ENCODE assay signal across 28 cellular contexts in genomic region chr6:35154947-35155346, GRCh38. TPM values are rescaled to one million over a fixed set of nuclear protein-coding genes. Genes with fewer than 3 reads are reported as not detected.
DNase-seq lines count a peak whose midpoint lies in the region; ATAC-seq, FAIRE-seq and TF ChIP-seq lines count a peak whose summit lies in the region.
"Had no signal": no experiment of that assay in that cellular context is flagged by ENCODE, and none has a peak within 500 bp of the region (broad histone marks: within the 10 kb centered on the region; RNA-seq: fewer than 3 reads in every experiment).

No MANE protein-coding gene starts in this region.

- H3K27ac ChIP-seq in HepG2 (ENCODE audit: extremely low read length, insufficient read depth, low read length) (no peak overlapping the region), right lobe of liver (no peak overlapping the region), ascending aorta (peak overlapping the region; percentile 12 to 63), osteoblast (ENCODE audit: low read depth, low read length) (peak overlapping the region; percentile 37), small intestine (ENCODE audit: low read depth in 1 of 2, low read length in 1 of 2) (no peak overlapping the region), WERI-Rb-1 (no peak overlapping the region)
- H3K27ac ChIP-seq: 22Rv1; BLaER1 treated with 17β-estradiol and CSF1 and Interleukin-3, amounts not matched to agents 10 nM and 100 nM had no signal

- H3K79me2 ChIP-seq in HepG2 (ENCODE audit: insufficient read depth, low read length) (no peaks in the 10 kb centered on the region), osteoblast (ENCODE audit: insufficient read depth, low read length) (no peaks in the 10 kb centered on the region)

- WGBS in HepG2 (ENCODE audit: low lambda C conversion rate): 55% methylated on average over 1 of the region's 1 CpG
- WGBS in right lobe of liver (ENCODE audit: insufficient coverage, low coverage, low lambda C conversion rate, missing lambda C conversion rate): 85% methylated on average over 1 of the region's 1 CpG
- 86 to 94% (median 90%) methylated on average over 1 of the region's 1 CpG for WGBS in small intestine, 3 donors

- no TSS peak for BruUV-seq in HepG2 (replicated peaks; lab: Mats Ljungman, UMichigan)

- intact Hi-C loops in HepG2 (cut with micrococcal nuclease; ENCODE audit: unreplicated experiment) (no loop called here), right lobe of liver (cut with DNase I) (no loop called here), ascending aorta (cut with DNase I) (loop anchor here (10.0 kb wide), 1 partner anchor 330 kb away; no protein-coding TSS in a partner anchor), head of caudate nucleus (cut with DNase I) (no loop called here)

- no peaks in the 10 kb centered on the region; a peak in 1 of 5 replicates for H3K27me3 ChIP-seq in HepG2 (ENCODE audit: control insufficient read depth in 1 of 2, insufficient read depth in 2 of 2, low read length in 2 of 2)
- no peaks in the 10 kb centered on the region for H3K27me3 ChIP-seq in right lobe of liver
- no peaks in the 10 kb centered on the region for H3K27me3 ChIP-seq in ascending aorta
- no peaks in the 10 kb centered on the region for H3K27me3 ChIP-seq in osteoblast (ENCODE audit: insufficient read depth, low read length)
- H3K27me3 ChIP-seq in small intestine (ENCODE audit: control insufficient read depth in 2 of 2, insufficient read depth in 2 of 2, low read length in 2 of 2): no peaks in the 10 kb centered on the region
- H3K27me3 ChIP-seq in WERI-Rb-1 (ENCODE audit: insufficient read depth, low read depth, severe bottlenecking): no peaks in the 10 kb centered on the region
- H3K27me3 ChIP-seq: BE2C; BLaER1 treated with 17β-estradiol and CSF1 and Interleukin-3, amounts not matched to agents 10 nM and 100 nM had no signal

- H4K20me1 ChIP-seq in HepG2 (ENCODE audit: insufficient read depth, low read length): no peaks in the 10 kb centered on the region
- no peaks in the 10 kb centered on the region for H4K20me1 ChIP-seq in osteoblast (ENCODE audit: insufficient read depth, low read length)
- H4K20me1 ChIP-seq: BLaER1 treated with 17β-estradiol and CSF1 and Interleukin-3, amounts not matched to agents 10 nM and 100 nM had no signal

- H2AFZ ChIP-seq in HepG2 (ENCODE audit: low read length): no peak overlapping the region
- no peak overlapping the region for H2AFZ ChIP-seq in osteoblast (ENCODE audit: low read length)

- TF ChIP-seq EP300 in HepG2 (IDR thresholded peaks at IDR 0.05; ENCODE audit: low read depth in 2 of 2, low read length in 2 of 2): no peak
- no peak for TF ChIP-seq EP300 in HepG2 (CRISPR knock-in tag; IDR thresholded peaks at IDR 0.05; ENCODE audit: borderline replicate concordance)

- ATAC-seq in HepG2: no peak
- no peak for ATAC-seq in right lobe of liver
- no peak for ATAC-seq in GM21447 (IDR thresholded peaks at IDR 0.05; ENCODE audit: unreplicated experiment)

- POLR2A ChIA-PET in HepG2 (lab: Yijun Ruan, JAX): no interaction called here

- no peak for TF ChIP-seq CTCF in HepG2 (CRISPR knock-in tag; IDR thresholded peaks at IDR 0.05)
- no peak for TF ChIP-seq CTCF in right lobe of liver (IDR thresholded peaks at IDR 0.05)
- no peak for TF ChIP-seq CTCF in ascending aorta (IDR thresholded peaks at IDR 0.05)
- no peak for TF ChIP-seq CTCF in osteoblast (IDR thresholded peaks at IDR 0.05; ENCODE audit: extremely low read depth, low read depth, low read length)
- TF ChIP-seq CTCF in WERI-Rb-1 (IDR thresholded peaks at IDR 0.05; ENCODE audit: low read depth, low read length): no peak

- H3K36me3 ChIP-seq in HepG2 (replicated peaks in 1 of 2; ENCODE audit: control insufficient read depth in 1 of 2, insufficient read depth in 2 of 2, low read length in 2 of 2) (no peaks in the 10 kb centered on the region), right lobe of liver (no peaks in the 10 kb centered on the region), ascending aorta (no peaks in the 10 kb centered on the region), osteoblast (ENCODE audit: insufficient read depth, low read length) (no peaks in the 10 kb centered on the region), small intestine (ENCODE audit: control insufficient read depth in 2 of 2, insufficient read depth in 2 of 2, low read length in 2 of 2) (no peaks in the 10 kb centered on the region), WERI-Rb-1 (no peaks in the 10 kb centered on the region)
- H3K36me3 ChIP-seq: BE2C; BLaER1 treated with 17β-estradiol and CSF1 and Interleukin-3, amounts not matched to agents 10 nM and 100 nM; HAP-1 had no signal

- TF ChIP-seq RAD21 in HepG2 (CRISPR knock-in tag; IDR thresholded peaks at IDR 0.05): no peak

- FAIRE-seq in HepG2 (lab: Jason Lieb, UNC): no peak
- no peak for FAIRE-seq in small intestine (lab: Jason Lieb, UNC)
- FAIRE-seq: A204.1, GM12891, GM18507, H54 had no signal

- in situ Hi-C loops in HepG2 (cut with HindIII; ENCODE audit: extremely low pct_ligation_motif_present, low pct_unique_long_range_greater_than_20kb): no loop called here

- CTCF ChIA-PET in HepG2 (lab: Yijun Ruan, JAX; ENCODE audit: low intra/inter-chr PET ratio, low total read pairs): no interaction called here

- H3K4me1 ChIP-seq in HepG2 (ENCODE audit: insufficient read depth, low read length) (peaks cover 9% of the 10 kb centered on the region), right lobe of liver (no peaks in the 10 kb centered on the region), ascending aorta (peaks cover 0 to 19% of the 10 kb centered on the region in 2 donors), osteoblast (ENCODE audit: insufficient read depth, low read length) (peaks cover 36% of the 10 kb centered on the region), small intestine (ENCODE audit: control insufficient read depth in 2 of 2, insufficient read depth in 1 of 2, low read depth in 1 of 2, low read length in 1 of 2) (no peaks in the 10 kb centered on the region)
- H3K4me1 ChIP-seq: BE2C had no signal

- H3K4me3 ChIP-seq in HepG2 (replicated peaks in 1 of 3; ENCODE audit: insufficient read depth in 1 of 3, low read depth in 2 of 3, low read length in 3 of 3): no peak overlapping the region
- H3K4me3 ChIP-seq in right lobe of liver: no peak overlapping the region
- H3K4me3 ChIP-seq in ascending aorta: no peak overlapping the region
- H3K4me3 ChIP-seq in osteoblast (ENCODE audit: insufficient read depth, low read length): no peak overlapping the region
- H3K4me3 ChIP-seq in small intestine (ENCODE audit: low read depth in 1 of 2, low read length in 2 of 2): no peak overlapping the region
- no peak overlapping the region for H3K4me3 ChIP-seq in WERI-Rb-1 (ENCODE audit: low read depth, low read length)
- H3K4me3 ChIP-seq: BLaER1 treated with 17β-estradiol and CSF1 and Interleukin-3, amounts not matched to agents 10 nM and 100 nM; HAP-1 had no signal

- no peak overlapping the region for H3K9ac ChIP-seq in HepG2 (ENCODE audit: insufficient read depth, low read depth, low read length)
- H3K9ac ChIP-seq: BLaER1 treated with 17β-estradiol and CSF1 and Interleukin-3, amounts not matched to agents 10 nM and 100 nM had no signal

- no peak for DNase-seq in HepG2 (ENCODE audit: low spot score)
- no peak for DNase-seq in right lobe of liver
- DNase-seq in ascending aorta (ENCODE audit: low spot score in 2 of 2): no peak
- DNase-seq in osteoblast (ENCODE audit: insufficient read length, low spot score, missing footprints): no peak
- DNase-seq in head of caudate nucleus: no peak
- DNase-seq in small intestine: no peak
- DNase-seq in WERI-Rb-1: no peak
- DNase-seq: ACHN; AML-193; BE2C; Calu3; CD4-positive, alpha-beta T cell; COR-L47; DMS53; DMS79 treated with DMSO at 0.1 percent for 48 hours; GF-D8; GOT3; HFFc6 had no signal

- H3K9me3 ChIP-seq in HepG2 (ENCODE audit: low read length) (no peaks in the 10 kb centered on the region), right lobe of liver (no peaks in the 10 kb centered on the region), ascending aorta (no peaks in the 10 kb centered on the region), osteoblast (ENCODE audit: low read depth, low read length) (no peaks in the 10 kb centered on the region), small intestine (ENCODE audit: control insufficient read depth, low read depth) (no peaks in the 10 kb centered on the region), WERI-Rb-1 (ENCODE audit: severe bottlenecking) (no peaks in the 10 kb centered on the region)
- H3K9me3 ChIP-seq: BE2C; BLaER1 treated with 17β-estradiol and CSF1 and Interleukin-3, amounts not matched to agents 10 nM and 100 nM; HAP-1 had no signal

- H3K4me2 ChIP-seq in HepG2 (ENCODE audit: low read depth, low read length) (no peak overlapping the region), osteoblast (ENCODE audit: insufficient read depth, low read length) (peak overlapping the region; percentile 33)
- H3K4me2 ChIP-seq: BLaER1 treated with 17β-estradiol and CSF1 and Interleukin-3, amounts not matched to agents 10 nM and 100 nM had no signal

- TF ChIP-seq POLR2A in HepG2 (IDR thresholded peaks at IDR 0.05; ENCODE audit: insufficient read depth in 1 of 2, low read depth in 2 of 2, low read length in 2 of 2) (no peak), right lobe of liver (IDR thresholded peaks at IDR 0.05) (no peak)

RNA-seq across cellular contexts. Expression of gene TCP11, which starts 13.8 kb away (rescaled TPM):
- total RNA-seq in HepG2 (2016; rRNA removed; fragmentation: Illumina TruSeq; extraction: Trizol) (not detected in 2 replicates), right lobe of liver (under 1 TPM in 1 of 6 experiments, not detected in 5; 0.31 TPM), ascending aorta (0.43 TPM), osteoblast (0.29 and 0.72 TPM in 2 replicates)
- total RNA-seq in HepG2 (2016; cell fraction: cytosol; rRNA removed; fragmentation: Illumina TruSeq; extraction: Trizol; ENCODE audit: low read depth): not detected in 2 replicates
- total RNA-seq in HepG2 (2016; cell fraction: insoluble cytoplasmic fraction; rRNA removed; fragmentation: Illumina TruSeq; extraction: Trizol): not detected in 2 replicates
- not detected in 2 replicates for total RNA-seq in HepG2 (2016; cell fraction: membrane; rRNA removed; fragmentation: Illumina TruSeq; extraction: Trizol)
- not detected in 2 replicates for total RNA-seq in HepG2 (2016; cell fraction: nucleus; rRNA removed; fragmentation: Illumina TruSeq; extraction: Trizol)
- polyA plus RNA-seq in HepG2 (2011; rRNA removed) (0.04 TPM in 1 of 2 replicates, not detected in the other), small intestine (not detected)
- not detected in 2 replicates for polyA plus RNA-seq in HepG2 (2011; cell fraction: cytosol; rRNA removed)
- not detected in 2 replicates for polyA plus RNA-seq in HepG2 (2011; cell fraction: nucleus; rRNA removed)
- polyA plus RNA-seq in HepG2 (2012): not detected in 2 replicates
- not detected in 2 replicates for polyA plus RNA-seq in HepG2 (2016; cell fraction: cytosol; fragmentation: Illumina TruSeq; extraction: Trizol; ENCODE audit: low read depth)
- not detected in 2 replicates for polyA plus RNA-seq in HepG2 (2016; cell fraction: insoluble cytoplasmic fraction; fragmentation: Illumina TruSeq; extraction: Trizol; ENCODE audit: low read depth)
- polyA plus RNA-seq in HepG2 (2016; cell fraction: membrane; fragmentation: Illumina TruSeq; extraction: Trizol; ENCODE audit: low read depth): not detected in 2 replicates
- not detected in 2 replicates for polyA plus RNA-seq in HepG2 (2016; cell fraction: nucleus; fragmentation: Illumina TruSeq; extraction: Trizol; ENCODE audit: insufficient read depth, low read depth)
- polyA minus RNA-seq in HepG2 (2011; rRNA and poly(A)+ RNA removed; ENCODE audit: low replicate concordance): not detected in 2 replicates
- not detected in 2 replicates for polyA minus RNA-seq in HepG2 (2011; cell fraction: cytosol; rRNA and poly(A)+ RNA removed)
- not detected in 2 replicates for polyA minus RNA-seq in HepG2 (2011; cell fraction: nucleus; rRNA and poly(A)+ RNA removed)
- total RNA-seq: Calu3; CD4-positive, alpha-beta T cell; G401 had no signal
- polyA plus RNA-seq: CD14-positive monocyte had no signal

RNA-seq across cellular contexts. Expression of gene SCUBE3, which starts 58.8 kb away (rescaled TPM):
- total RNA-seq in HepG2 (2016; rRNA removed; fragmentation: Illumina TruSeq; extraction: Trizol) (not detected in 2 replicates), right lobe of liver (under 1 TPM in 4 of 6 experiments, not detected in 2; 0.05 to 0.11 (median 0.07) TPM), ascending aorta (29.5 TPM), osteoblast (30.4 and 62.5 TPM in 2 replicates)
- total RNA-seq in HepG2 (2016; cell fraction: cytosol; rRNA removed; fragmentation: Illumina TruSeq; extraction: Trizol; ENCODE audit: low read depth): not detected in 2 replicates
- total RNA-seq in HepG2 (2016; cell fraction: insoluble cytoplasmic fraction; rRNA removed; fragmentation: Illumina TruSeq; extraction: Trizol): not detected in 2 replicates
- not detected in 2 replicates for total RNA-seq in HepG2 (2016; cell fraction: membrane; rRNA removed; fragmentation: Illumina TruSeq; extraction: Trizol)
- not detected in 2 replicates for total RNA-seq in HepG2 (2016; cell fraction: nucleus; rRNA removed; fragmentation: Illumina TruSeq; extraction: Trizol)
- polyA plus RNA-seq in HepG2 (2011; rRNA removed) (not detected in 2 replicates), small intestine (under 1 TPM in 1 of 3 donors, not detected in 2; 0.12 TPM)
- not detected in 2 replicates for polyA plus RNA-seq in HepG2 (2011; cell fraction: cytosol; rRNA removed)
- not detected in 2 replicates for polyA plus RNA-seq in HepG2 (2011; cell fraction: nucleus; rRNA removed)
- polyA plus RNA-seq in HepG2 (2012): 0.05 and 0.09 TPM in 2 replicates
- polyA plus RNA-seq in HepG2 (2016; cell fraction: cytosol; fragmentation: Illumina TruSeq; extraction: Trizol; ENCODE audit: low read depth): not detected in 2 replicates
- not detected in 2 replicates for polyA plus RNA-seq in HepG2 (2016; cell fraction: insoluble cytoplasmic fraction; fragmentation: Illumina TruSeq; extraction: Trizol; ENCODE audit: low read depth)
- polyA plus RNA-seq in HepG2 (2016; cell fraction: membrane; fragmentation: Illumina TruSeq; extraction: Trizol; ENCODE audit: low read depth): not detected in 2 replicates
- not detected in 2 replicates for polyA plus RNA-seq in HepG2 (2016; cell fraction: nucleus; fragmentation: Illumina TruSeq; extraction: Trizol; ENCODE audit: insufficient read depth, low read depth)
- not detected in 2 replicates for polyA minus RNA-seq in HepG2 (2011; rRNA and poly(A)+ RNA removed; ENCODE audit: low replicate concordance)
- not detected in 2 replicates for polyA minus RNA-seq in HepG2 (2011; cell fraction: cytosol; rRNA and poly(A)+ RNA removed)
- polyA minus RNA-seq in HepG2 (2011; cell fraction: nucleus; rRNA and poly(A)+ RNA removed): not detected in 2 replicates
- total RNA-seq: CD4-positive, alpha-beta T cell had no signal
- polyA plus RNA-seq: CD14-positive monocyte had no signal

Comparison
In these comparisons a context has a peak if more than half of its experiments do, and no peak if none do; other contexts are left out.
1. H3K27ac ChIP-seq: peak in ascending aorta (2 of 2) and osteoblast (single experiment); none in HepG2 (single experiment), right lobe of liver (0 of 3), small intestine (0 of 2) and WERI-Rb-1 (single experiment).
2. RNA of gene SCUBE3, which starts 58.8 kb away (total RNA-seq): 30.4 to 62.5 TPM in osteoblast and 29.5 TPM in ascending aorta (single experiment); 0.05 to 0.11 TPM in right lobe of liver and not detected in HepG2; every median in the first group is over 10 times any median in the second.